ENCODE assay signal across 26 cellular contexts in the genomic region with DNA sequence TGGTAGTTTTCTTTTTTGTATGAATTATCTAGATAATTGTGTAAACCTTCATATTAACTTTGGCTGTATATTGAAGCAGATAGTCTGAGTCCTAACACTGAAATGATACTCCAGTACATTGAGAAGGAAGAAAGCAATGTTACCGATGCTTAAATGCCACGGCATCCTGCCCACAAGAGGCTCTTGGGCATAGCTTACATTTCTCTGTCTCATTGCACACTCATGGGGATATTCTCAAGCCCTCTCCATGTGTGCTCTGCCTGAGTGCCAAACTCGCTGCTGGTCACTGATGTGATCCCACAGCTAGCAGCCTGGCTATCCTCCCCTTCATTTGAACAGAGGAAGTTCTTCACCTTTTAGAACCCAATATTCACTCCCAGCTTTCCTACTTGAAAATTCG.
A peak's percentile ranks its signal among the peaks of the same experiment; 100 is the strongest.
DNase-seq lines count a peak whose midpoint lies in the region; ATAC-seq and TF ChIP-seq lines count a peak whose summit lies in the region.
"Had no signal": no experiment of that assay in that cellular context is flagged by ENCODE, and none has a peak within 500 bp of the region (broad histone marks: within the 10 kb centered on the region; RNA-seq: fewer than 3 reads in every experiment).

No MANE protein-coding gene starts in this region.

- H3K4me3 Mint-ChIP-seq in stimulated activated naive CD8-positive, alpha-beta T cell treated with anti-CD3 and anti-CD28 coated beads, Interleukin-15, amount 100 ng/mL, for 72 hours = no peak overlapping the region
- no peak overlapping the region for H3K4me3 Mint-ChIP-seq in MCF 10A (ENCODE audit: unreplicated experiment)
- H3K4me3 Mint-ChIP-seq: activated naive CD8-positive, alpha-beta T cell; IgD-negative memory B cell; T-helper 1 cell treated with Interleukin-12 subunit alpha and Interleukin-12 subunit beta and Interleukin-4 antibody, amounts not matched to agents 30 μg/mL and 1 μg/mL, for 36 hours had no signal

- H3K36me3 Mint-ChIP-seq in MCF 10A (ENCODE audit: insufficient read depth, unreplicated experiment) = no peaks in the 10 kb centered on the region
- H3K36me3 Mint-ChIP-seq: activated naive CD8-positive, alpha-beta T cell had no signal

- H3K36me3 ChIP-seq in left lung (no peaks in the 10 kb centered on the region), thyroid gland (no peaks in the 10 kb centered on the region)
- H3K36me3 ChIP-seq: WERI-Rb-1 had no signal

- ATAC-seq in left lung = peak; percentile 77
- ATAC-seq in stimulated activated naive CD8-positive, alpha-beta T cell treated with anti-CD3 and anti-CD28 coated beads, Interleukin-15, amount 100 ng/mL, for 72 hours = no peak
- ATAC-seq: left ventricle myocardium superior had no signal

- H3K27me3 ChIP-seq in left lung (no peaks in the 10 kb centered on the region), thyroid gland (no peaks in the 10 kb centered on the region)

- H3K9me3 ChIP-seq in left lung (no peaks in the 10 kb centered on the region), thyroid gland (no peaks in the 10 kb centered on the region)

- TF ChIP-seq CTCF in left lung (IDR thresholded peaks at IDR 0.05) (no peak), thyroid gland (IDR thresholded peaks at IDR 0.05) (peak in 1 of 6 experiments; percentile 17), MCF 10A (IDR thresholded peaks at IDR 0.05; ENCODE audit: unreplicated experiment) (no peak)

- H3K4me1 ChIP-seq in left lung (peaks cover 4 to 5% of the 10 kb centered on the region in 2 donors), thyroid gland (peaks cover 9 to 28% of the 10 kb centered on the region in 2 donors)

- in situ Hi-C loops in SK-MEL-5 (cut with HindIII; ENCODE audit: low pct_unique_long_range_greater_than_20kb, low sequenced_read_pairs) = no loop called here

- no peak for TF ChIP-seq POLR2A in thyroid gland (IDR thresholded peaks at IDR 0.05)

- POLR2A ChIA-PET in MCF 10A (lab: Yijun Ruan, JAX) = interaction anchor here (0.7 to 2.8 kb wide), 3 partner anchors 10 to 25 kb away, joined by 3 to 11 read pairs (median 3); no protein-coding TSS in a partner anchor

- H3K27me3 Mint-ChIP-seq in stimulated activated naive CD8-positive, alpha-beta T cell treated with anti-CD3 and anti-CD28 coated beads, Interleukin-15, amount 100 ng/mL, for 72 hours = peaks cover 39% of the 10 kb centered on the region
- H3K27me3 Mint-ChIP-seq in MCF 10A (ENCODE audit: insufficient read depth, unreplicated experiment) = no peaks in the 10 kb centered on the region

- H3K9me3 Mint-ChIP-seq in stimulated activated naive CD8-positive, alpha-beta T cell treated with anti-CD3 and anti-CD28 coated beads, Interleukin-15, amount 100 ng/mL, for 72 hours = no peaks in the 10 kb centered on the region
- H3K9me3 Mint-ChIP-seq in MCF 10A (ENCODE audit: unreplicated experiment) = no peaks in the 10 kb centered on the region
- H3K9me3 Mint-ChIP-seq: activated T-helper 2 cell treated with anti-CD3 and anti-CD28 coated beads, Interferon-gamma antibody, Interleukin-2, Interleukin-4, amounts not matched to agents 10 μg/mL and 5 μg/mL and 100 μg/mL, durations not matched to agents 14 hours and 24 hours and 36 hours; IgD-negative memory B cell; T-helper 1 cell treated with Interleukin-12 subunit alpha and Interleukin-12 subunit beta and Interleukin-4 antibody, amounts not matched to agents 30 μg/mL and 1 μg/mL, for 36 hours had no signal

- CTCF ChIA-PET in MCF 10A (lab: Yijun Ruan, JAX) = interaction anchor here (0.6 to 2.5 kb wide), 11 partner anchors 10 to 617 kb away, joined by 3 to 11 read pairs (median 3); partner anchors contain the start of gene TGFB2

- H3K4me3 ChIP-seq in left lung = no peak overlapping the region
- H3K4me3 ChIP-seq in thyroid gland (replicated peaks in 1 of 3) = no peak overlapping the region

- no peaks in the 10 kb centered on the region for H3K4me1 Mint-ChIP-seq in stimulated activated naive CD8-positive, alpha-beta T cell treated with anti-CD3 and anti-CD28 coated beads, Interleukin-15, amount 100 ng/mL, for 72 hours
- H3K4me1 Mint-ChIP-seq in MCF 10A (ENCODE audit: insufficient read depth, unreplicated experiment) = peaks cover 5% of the 10 kb centered on the region
- H3K4me1 Mint-ChIP-seq: IgD-negative memory B cell had no signal

- 20 to 40% methylated on average over 4 of the region's 4 CpGs for WGBS in thyroid gland, 2 donors

- no TSS peak for BruUV-seq in MCF 10A (replicated peaks; lab: Mats Ljungman, UMichigan)

- intact Hi-C loops in left lung (cut with DNase I) = no loop called here
- intact Hi-C loops in thyroid gland (cut with DNase I) = no loop called here
- intact Hi-C loops in MCF 10A (cut with micrococcal nuclease) = loop anchor here (5.0 kb wide), 1 partner anchor 863 kb away; no protein-coding TSS in a partner anchor

- H3K27ac ChIP-seq in left lung (no peak overlapping the region), thyroid gland (peak overlapping the region in 2 of 3 donors; percentile 2 to 58)
- H3K27ac ChIP-seq: 22Rv1, WERI-Rb-1 had no signal

- peak; percentile 37 for DNase-seq in DMS53 (lab: John Stamatoyannopoulos, UW)
- DNase-seq in DMS53 treated with DMSO at 0.1 percent for 48 hours (lab: John Stamatoyannopoulos, UW; ENCODE audit: unreplicated experiment) = no peak
- peak; percentile 39 for DNase-seq in SK-MEL-5 (ENCODE audit: low read depth, low spot score)
- peak in 1 of 2 donors; percentile 45 for DNase-seq in left lung
- DNase-seq in thyroid gland = peak; percentile 90 to 94
- no peak for DNase-seq in stimulated activated naive CD8-positive, alpha-beta T cell treated with anti-CD3 and anti-CD28 coated beads, Interleukin-15, amount 100 ng/mL, for 72 hours
- DNase-seq in activated CD4-positive, CD25-positive, alpha-beta regulatory T cell treated with anti-CD3 and anti-CD28 coated beads, Interleukin-2, amount 50 U/mL, for 72 hours = no peak
- no peak for DNase-seq in MCF 10A (ENCODE audit: unreplicated experiment)
- DNase-seq: activated CD4-positive, alpha-beta T cell treated with anti-CD3 and anti-CD28 coated beads, Interleukin-2, amount 50 U/mL, for 4 hours; activated CD8-positive, alpha-beta memory T cell treated with anti-CD3 and anti-CD28 coated beads, Interleukin-2, amount 50 U/mL, for 48 hours; effector CD4-positive, alpha-beta T cell; erythroblast; HCEC 1CT; hippocampal formation; left ventricle myocardium superior; NCI-H2107; NCI-H526 treated with DMSO at 0.1 percent for 48 hours; SHP77; stimulated activated CD4-positive, alpha-beta T cell treated with anti-CD3 and anti-CD28 coated beads, Interleukin-4, amount 100 ng/mL, for 24 hours; stimulated activated naive CD4-positive, alpha-beta T cell treated with Interleukin-2 at 50 U/mL for 16 hours; WERI-Rb-1 had no signal

- no peak overlapping the region for H3K27ac Mint-ChIP-seq in stimulated activated naive CD8-positive, alpha-beta T cell treated with anti-CD3 and anti-CD28 coated beads, Interleukin-15, amount 100 ng/mL, for 72 hours
- no peak overlapping the region for H3K27ac Mint-ChIP-seq in MCF 10A (ENCODE audit: low read depth, unreplicated experiment)
- H3K27ac Mint-ChIP-seq: activated naive CD8-positive, alpha-beta T cell; activated T-helper 2 cell treated with anti-CD3 and anti-CD28 coated beads, Interferon-gamma antibody, Interleukin-2, Interleukin-4, amounts not matched to agents 10 μg/mL and 5 μg/mL and 100 μg/mL, durations not matched to agents 14 hours and 24 hours and 36 hours; IgD-negative memory B cell; T-helper 1 cell treated with Interleukin-12 subunit alpha and Interleukin-12 subunit beta and Interleukin-4 antibody, amounts not matched to agents 30 μg/mL and 1 μg/mL, for 36 hours had no signal

Comparison
In these comparisons a context has a peak if more than half of its experiments do, and no peak if none do; other contexts are left out.
1. DNase-seq: peak in DMS53 (single experiment), SK-MEL-5 (single experiment) and thyroid gland (2 of 2); none in DMS53 treated with DMSO at 0.1 percent for 48 hours (single experiment), stimulated activated naive CD8-positive, alpha-beta T cell treated with anti-CD3 and anti-CD28 coated beads, Interleukin-15, amount 100 ng/mL, for 72 hours (0 of 2), activated CD4-positive, CD25-positive, alpha-beta regulatory T cell treated with anti-CD3 and anti-CD28 coated beads, Interleukin-2, amount 50 U/mL, for 72 hours (single experiment) and MCF 10A (single experiment).
2. H3K27ac ChIP-seq: peak in thyroid gland (2 of 3); none in left lung (0 of 2).